In genomic region chr1:230322967-230323547, GRCh38 we compare ENCODE assay signal across 20 cellular contexts.
"Had no signal": no experiment of that assay in that cellular context is flagged by ENCODE, and none has a peak within 500 bp of the region (broad histone marks: within the 10 kb centered on the region; RNA-seq: fewer than 3 reads in every experiment).

No MANE protein-coding gene starts in this region.

- H3K9me3 ChIP-seq: SK-N-SH had no signal

- H3K4me3 Mint-ChIP-seq: IgD-negative memory B cell had no signal

- DNase-seq: Kasumi-1, MM.1S, NCI-H1105 treated with DMSO at 0.1 percent for 48 hours, NCI-H1417 treated with DMSO at 0.1 percent for 48 hours, NCI-H146, NCI-H1694 treated with DMSO at 0.1 percent for 48 hours, NCI-H1930, NCI-H2081, NCI-H2107, NCI-H2227 treated with DMSO at 0.1 percent for 48 hours, NCI-H524, NCI-H526 treated with DMSO at 0.1 percent for 48 hours, NCI-H748 treated with DMSO at 0.1 percent for 48 hours, RPMI8226, SHP77, SK-N-SH had no signal

- H3K27ac ChIP-seq: HL-60, KMS-11 had no signal

- H3K27ac Mint-ChIP-seq: IgD-negative memory B cell had no signal

- H3K36me3 Mint-ChIP-seq: IgD-negative memory B cell had no signal

- ATAC-seq: K562 had no signal

- H3K9me3 Mint-ChIP-seq: IgD-negative memory B cell had no signal

- H3K4me3 ChIP-seq: K562 had no signal
